ENCODE assay signal across 1 cellular context in the genomic region with DNA sequence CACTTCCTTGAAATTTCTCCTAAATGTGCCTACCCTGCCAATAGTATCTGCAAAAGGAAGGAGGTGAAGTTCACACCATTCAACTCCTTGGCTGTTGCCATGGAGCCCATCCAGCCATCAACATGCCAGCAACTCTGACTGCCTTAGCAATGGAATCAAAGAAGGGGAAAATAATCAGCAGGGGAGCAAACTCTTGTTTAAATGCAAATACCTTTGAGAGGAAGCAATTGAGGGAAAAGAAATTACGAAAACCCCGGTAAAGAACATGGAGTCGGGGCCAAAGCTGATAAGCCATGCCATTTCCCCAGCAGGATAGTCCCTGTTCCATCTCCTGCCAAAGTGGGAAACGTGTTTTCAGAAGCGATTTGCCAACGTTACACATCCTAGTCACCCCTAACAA.
TF ChIP-seq lines count a peak whose summit lies in the region.

No MANE protein-coding gene starts in this region.

TF ChIP-seq in GM23338, 12 proteins besides CTCF, POLR2A, EP300 and RAD21 (continued from another document):
- TF ChIP-seq, protein P1, sequence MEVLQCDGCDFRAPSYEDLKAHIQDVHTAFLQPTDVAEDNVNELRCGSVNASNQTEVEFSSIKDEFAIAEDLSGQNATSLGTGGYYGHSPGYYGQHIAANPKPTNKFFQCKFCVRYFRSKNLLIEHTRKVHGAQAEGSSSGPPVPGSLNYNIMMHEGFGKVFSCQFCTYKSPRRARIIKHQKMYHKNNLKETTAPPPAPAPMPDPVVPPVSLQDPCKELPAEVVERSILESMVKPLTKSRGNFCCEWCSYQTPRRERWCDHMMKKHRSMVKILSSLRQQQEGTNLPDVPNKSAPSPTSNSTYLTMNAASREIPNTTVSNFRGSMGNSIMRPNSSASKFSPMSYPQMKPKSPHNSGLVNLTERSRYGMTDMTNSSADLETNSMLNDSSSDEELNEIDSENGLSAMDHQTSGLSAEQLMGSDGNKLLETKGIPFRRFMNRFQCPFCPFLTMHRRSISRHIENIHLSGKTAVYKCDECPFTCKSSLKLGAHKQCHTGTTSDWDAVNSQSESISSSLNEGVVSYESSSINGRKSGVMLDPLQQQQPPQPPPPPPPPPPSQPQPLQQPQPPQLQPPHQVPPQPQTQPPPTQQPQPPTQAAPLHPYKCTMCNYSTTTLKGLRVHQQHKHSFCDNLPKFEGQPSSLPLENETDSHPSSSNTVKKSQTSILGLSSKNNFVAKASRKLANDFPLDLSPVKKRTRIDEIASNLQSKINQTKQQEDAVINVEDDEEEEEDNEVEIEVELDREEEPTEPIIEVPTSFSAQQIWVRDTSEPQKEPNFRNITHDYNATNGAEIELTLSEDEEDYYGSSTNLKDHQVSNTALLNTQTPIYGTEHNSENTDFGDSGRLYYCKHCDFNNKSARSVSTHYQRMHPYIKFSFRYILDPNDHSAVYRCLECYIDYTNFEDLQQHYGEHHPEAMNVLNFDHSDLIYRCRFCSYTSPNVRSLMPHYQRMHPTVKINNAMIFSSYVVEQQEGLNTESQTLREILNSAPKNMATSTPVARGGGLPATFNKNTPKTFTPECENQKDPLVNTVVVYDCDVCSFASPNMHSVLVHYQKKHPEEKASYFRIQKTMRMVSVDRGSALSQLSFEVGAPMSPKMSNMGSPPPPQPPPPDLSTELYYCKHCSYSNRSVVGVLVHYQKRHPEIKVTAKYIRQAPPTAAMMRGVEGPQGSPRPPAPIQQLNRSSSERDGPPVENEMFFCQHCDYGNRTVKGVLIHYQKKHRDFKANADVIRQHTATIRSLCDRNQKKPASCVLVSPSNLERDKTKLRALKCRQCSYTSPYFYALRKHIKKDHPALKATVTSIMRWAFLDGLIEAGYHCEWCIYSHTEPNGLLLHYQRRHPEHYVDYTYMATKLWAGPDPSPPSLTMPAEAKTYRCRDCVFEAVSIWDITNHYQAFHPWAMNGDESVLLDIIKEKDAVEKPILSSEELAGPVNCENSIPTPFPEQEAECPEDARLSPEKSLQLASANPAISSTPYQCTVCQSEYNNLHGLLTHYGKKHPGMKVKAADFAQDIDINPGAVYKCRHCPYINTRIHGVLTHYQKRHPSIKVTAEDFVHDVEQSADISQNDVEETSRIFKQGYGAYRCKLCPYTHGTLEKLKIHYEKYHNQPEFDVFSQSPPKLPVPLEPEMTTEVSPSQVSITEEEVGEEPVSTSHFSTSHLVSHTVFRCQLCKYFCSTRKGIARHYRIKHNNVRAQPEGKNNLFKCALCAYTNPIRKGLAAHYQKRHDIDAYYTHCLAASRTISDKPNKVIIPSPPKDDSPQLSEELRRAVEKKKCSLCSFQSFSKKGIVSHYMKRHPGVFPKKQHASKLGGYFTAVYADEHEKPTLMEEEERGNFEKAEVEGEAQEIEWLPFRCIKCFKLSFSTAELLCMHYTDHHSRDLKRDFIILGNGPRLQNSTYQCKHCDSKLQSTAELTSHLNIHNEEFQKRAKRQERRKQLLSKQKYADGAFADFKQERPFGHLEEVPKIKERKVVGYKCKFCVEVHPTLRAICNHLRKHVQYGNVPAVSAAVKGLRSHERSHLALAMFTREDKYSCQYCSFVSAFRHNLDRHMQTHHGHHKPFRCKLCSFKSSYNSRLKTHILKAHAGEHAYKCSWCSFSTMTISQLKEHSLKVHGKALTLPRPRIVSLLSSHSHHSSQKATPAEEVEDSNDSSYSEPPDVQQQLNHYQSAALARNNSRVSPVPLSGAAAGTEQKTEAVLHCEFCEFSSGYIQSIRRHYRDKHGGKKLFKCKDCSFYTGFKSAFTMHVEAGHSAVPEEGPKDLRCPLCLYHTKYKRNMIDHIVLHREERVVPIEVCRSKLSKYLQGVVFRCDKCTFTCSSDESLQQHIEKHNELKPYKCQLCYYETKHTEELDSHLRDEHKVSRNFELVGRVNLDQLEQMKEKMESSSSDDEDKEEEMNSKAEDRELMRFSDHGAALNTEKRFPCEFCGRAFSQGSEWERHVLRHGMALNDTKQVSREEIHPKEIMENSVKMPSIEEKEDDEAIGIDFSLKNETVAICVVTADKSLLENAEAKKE (CRISPR knock-in tag; IDR thresholded peaks at IDR 0.05) = no peak
- TF ChIP-seq ZNF114 (CRISPR knock-in tag; IDR thresholded peaks at IDR 0.05) (no peak), ZNF331 (CRISPR knock-in tag; IDR thresholded peaks at IDR 0.05; ENCODE audit: low read depth) (no peak), STAT1 (IDR thresholded peaks at IDR 0.05; ENCODE audit: unreplicated experiment) (no peak), POLR2AphosphoS5 (IDR thresholded peaks at IDR 0.05; ENCODE audit: low read depth) (no peak), CREB1 (CRISPR knock-in tag; IDR thresholded peaks at IDR 0.05; ENCODE audit: low read depth) (no peak), EZH2 (IDR thresholded peaks at IDR 0.05; ENCODE audit: low read depth, unreplicated experiment) (no peak), EZH2phosphoT487 (IDR thresholded peaks at IDR 0.05; ENCODE audit: unreplicated experiment) (no peak), JUNB (IDR thresholded peaks at IDR 0.05; ENCODE audit: unreplicated experiment) (no peak)
- TF ChIP-seq, protein P2, sequence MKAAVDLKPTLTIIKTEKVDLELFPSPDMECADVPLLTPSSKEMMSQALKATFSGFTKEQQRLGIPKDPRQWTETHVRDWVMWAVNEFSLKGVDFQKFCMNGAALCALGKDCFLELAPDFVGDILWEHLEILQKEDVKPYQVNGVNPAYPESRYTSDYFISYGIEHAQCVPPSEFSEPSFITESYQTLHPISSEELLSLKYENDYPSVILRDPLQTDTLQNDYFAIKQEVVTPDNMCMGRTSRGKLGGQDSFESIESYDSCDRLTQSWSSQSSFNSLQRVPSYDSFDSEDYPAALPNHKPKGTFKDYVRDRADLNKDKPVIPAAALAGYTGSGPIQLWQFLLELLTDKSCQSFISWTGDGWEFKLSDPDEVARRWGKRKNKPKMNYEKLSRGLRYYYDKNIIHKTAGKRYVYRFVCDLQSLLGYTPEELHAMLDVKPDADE (IDR thresholded peaks at IDR 0.05) = no peak
TF ChIP-seq in GM23338: peak in this region for 0.
